Comparison of ENCODE assay signal across 6 cellular contexts in the genomic region with DNA sequence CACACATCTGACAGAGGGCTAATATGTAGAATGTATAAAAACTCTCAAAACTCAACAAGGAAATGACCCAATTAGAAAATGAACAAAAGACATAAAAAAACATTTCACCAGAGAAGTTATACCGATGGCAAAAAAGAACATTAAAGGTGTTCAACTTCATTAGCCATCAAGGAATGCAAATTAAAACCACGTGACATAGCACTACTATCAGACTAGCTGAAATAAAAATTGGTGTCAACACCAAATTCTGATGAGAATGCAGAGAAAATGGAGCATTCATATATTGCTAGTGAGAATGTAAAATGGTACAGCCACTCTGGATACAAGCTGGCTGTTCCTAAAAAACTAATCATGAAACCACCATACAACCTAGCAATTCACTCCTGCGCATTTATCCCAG.
"Had no signal": no experiment of that assay in that cellular context is flagged by ENCODE, and none has a peak within 500 bp of the region (broad histone marks: within the 10 kb centered on the region; RNA-seq: fewer than 3 reads in every experiment).

No MANE protein-coding gene starts in this region.

- H3K27ac ChIP-seq: HL-60, KMS-11 had no signal

- DNase-seq: IMR-90, KBM-7, KG1 had no signal

- H3K4me2 ChIP-seq: KMS-11 had no signal

- H3K9ac ChIP-seq: KMS-11 had no signal

- FAIRE-seq: HTR-8/SVneo had no signal
